Comparison of ENCODE assay signal across 24 cellular contexts in the genomic region with DNA sequence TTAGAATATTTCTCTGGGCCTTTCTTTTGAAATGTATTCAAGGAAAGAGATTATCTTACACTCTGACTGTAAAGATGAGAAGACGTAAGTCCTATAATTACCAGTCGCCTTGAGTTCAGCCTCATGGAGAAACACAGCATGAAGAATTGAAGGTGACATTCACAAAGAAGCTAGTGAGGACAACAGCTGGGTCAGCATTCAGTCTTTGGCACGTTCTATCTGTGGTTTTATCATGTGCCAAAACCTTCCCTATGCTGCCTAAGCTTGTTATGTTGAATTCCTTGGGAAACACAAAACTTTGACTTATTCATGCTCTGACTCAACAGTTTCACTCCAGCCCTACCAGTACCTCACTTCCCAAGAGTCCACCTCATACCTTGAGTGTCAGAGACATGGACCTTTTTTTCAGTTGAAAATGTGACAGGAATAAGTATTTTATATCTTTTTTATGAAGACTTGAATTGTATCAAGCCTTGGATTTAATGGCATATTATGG.
"Had no signal": no experiment of that assay in that cellular context is flagged by ENCODE, and none has a peak within 500 bp of the region (broad histone marks: within the 10 kb centered on the region; RNA-seq: fewer than 3 reads in every experiment).

No MANE protein-coding gene starts in this region.

- H3K9me3 ChIP-seq: suprapubic skin, tibial artery, upper lobe of right lung had no signal

- H3K27me3 ChIP-seq: esophagus muscularis mucosa, spleen, suprapubic skin, tibial artery, upper lobe of right lung had no signal

- H3K4me1 ChIP-seq: esophagus muscularis mucosa, spleen, suprapubic skin, tibial artery, upper lobe of right lung had no signal

- H3K4me3 ChIP-seq: esophagus muscularis mucosa, hepatocyte, spleen, suprapubic skin, tibial artery, upper lobe of right lung had no signal

- DNase-seq: activated CD4-positive, alpha-beta T cell treated with anti-CD3 and anti-CD28 coated beads for 36 hours; activated CD4-positive, CD25-positive, alpha-beta regulatory T cell; activated CD8-positive, alpha-beta memory T cell treated with anti-CD3 and anti-CD28 coated beads, Interleukin-2, amount 10 ng/mL, durations not matched to agents 7 days and 5 days; activated CD8-positive, alpha-beta T cell treated with anti-CD3 and anti-CD28 coated beads, Interleukin-2, amount 10 ng/mL, durations not matched to agents 7 days and 5 days; activated effector memory CD4-positive, alpha-beta T cell treated with Interleukin-2 at 50 U/mL for 16 hours; activated naive CD4-positive, alpha-beta T cell treated with Interleukin-2 at 50 U/mL for 16 hours; activated T-cell treated with anti-CD3 and anti-CD28 coated beads, Interleukin-2, amount 50 U/mL, for 48 hours; anterior cingulate cortex; caudate nucleus; cortex of kidney; effector memory CD8-positive, alpha-beta T cell; glutamatergic neuron; kidney; mesenchymal stem cell; posterior cingulate gyrus; right cardiac atrium; spleen; stimulated activated naive CD4-positive, alpha-beta T cell; T-helper 1 cell; tibial artery; upper lobe of right lung had no signal

- H3K27ac ChIP-seq: esophagus muscularis mucosa, hepatocyte, spleen, suprapubic skin, tibial artery, upper lobe of right lung had no signal

- H3K36me3 ChIP-seq: esophagus muscularis mucosa, spleen, suprapubic skin, tibial artery, upper lobe of right lung had no signal

- ATAC-seq: activated CD4-positive, alpha-beta T cell treated with anti-CD3 and anti-CD28 coated beads for 36 hours; activated CD8-positive, alpha-beta memory T cell treated with anti-CD3 and anti-CD28 coated beads, Interleukin-2, amount 10 ng/mL, durations not matched to agents 7 days and 5 days; activated CD8-positive, alpha-beta T cell treated with anti-CD3 and anti-CD28 coated beads, Interleukin-2, amount 10 ng/mL, durations not matched to agents 7 days and 5 days; effector memory CD8-positive, alpha-beta T cell; right cardiac atrium; upper lobe of right lung had no signal
